28 cellular contexts compared by ENCODE assay signal in the genomic region with DNA sequence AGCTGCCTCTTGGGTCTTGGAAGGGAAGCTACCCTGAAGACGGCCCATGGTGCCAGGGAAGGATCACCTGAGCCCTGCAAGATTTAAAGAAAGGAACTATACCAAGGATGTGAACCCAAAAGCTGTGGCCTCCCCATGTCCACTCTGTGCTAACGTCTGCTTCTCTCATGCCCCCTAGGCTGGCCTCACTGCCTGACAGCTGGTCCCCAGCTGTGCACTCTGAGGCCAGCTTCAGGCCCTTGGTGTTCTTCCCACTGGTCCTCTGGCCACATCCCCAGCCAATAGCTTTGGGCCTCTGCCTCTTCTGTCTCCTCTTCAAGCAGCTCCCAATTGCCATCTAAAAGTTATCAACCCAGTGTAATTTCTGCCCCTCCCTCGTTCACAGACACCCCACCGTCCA. TPM values are rescaled to one million over a fixed set of nuclear protein-coding genes. Genes with fewer than 3 reads are reported as not detected.
"Had no signal": no experiment of that assay in that cellular context is flagged by ENCODE, and none has a peak within 500 bp of the region (broad histone marks: within the 10 kb centered on the region; RNA-seq: fewer than 3 reads in every experiment).

No MANE protein-coding gene starts in this region.

- H3K4me3 ChIP-seq: pancreas, prostate gland, stomach, tibial artery had no signal

- H3K27ac ChIP-seq: brain microvascular endothelial cell, pancreas, stomach, tibial artery had no signal

- H3K36me3 ChIP-seq: brain microvascular endothelial cell, prostate gland had no signal

- ATAC-seq: esophagus mucosa; naive thymus-derived CD4-positive, alpha-beta T cell; pancreas; stimulated activated naive B cell treated with anti-CD40 and anti-IgM and Interleukin-4, amounts not matched to agents 10 μg/mL and 1 μg/mL and 100 μg/mL, for 72 hours; T-helper 17 cell had no signal

- H3K27me3 ChIP-seq: brain microvascular endothelial cell, pancreas had no signal

- H3K9me3 ChIP-seq: pancreas, prostate gland, stomach, tibial artery had no signal

- DNase-seq: activated CD4-positive, alpha-beta memory T cell treated with anti-CD3 and anti-CD28 coated beads for 36 hours; activated CD4-positive, alpha-beta T cell treated with anti-CD3 and anti-CD28 coated beads, Interleukin-2, amount 10 ng/mL, durations not matched to agents 24 days and 14 days; activated CD4-positive, CD25-positive, alpha-beta regulatory T cell treated with anti-CD3 and anti-CD28 coated beads, Interleukin-2, amount 50 U/mL, for 72 hours; activated CD8-positive, alpha-beta memory T cell treated with anti-CD3 and anti-CD28 coated beads, Interleukin-2, amount 50 U/mL, for 4 hours; activated effector memory CD4-positive, alpha-beta T cell treated with anti-CD3 and anti-CD28 coated beads, Interleukin-2, amount 50 U/mL, for 16 hours; activated naive CD4-positive, alpha-beta T cell treated with anti-CD3 and anti-CD28 coated beads for 36 hours; activated naive CD8-positive, alpha-beta T cell treated with anti-CD3 and anti-CD28 coated beads, Interleukin-2, amount 10 ng/mL, durations not matched to agents 7 days and 5 days; activated T-cell treated with anti-CD3 and anti-CD28 coated beads, Interleukin-2, amount 50 U/mL, for 1 hour; amniotic stem cell; brain microvascular endothelial cell; caudate nucleus; foreskin melanocyte; mammary epithelial cell; naive thymus-derived CD4-positive, alpha-beta T cell; pancreas; retina; stimulated activated CD4-positive, alpha-beta T cell treated with anti-CD3 and anti-CD28 coated beads, Interleukin-15, amount 100 ng/mL, for 24 hours; stimulated activated CD4-positive, alpha-beta T cell treated with anti-CD3 and anti-CD28 coated beads, Interleukin-2, amount 100 ng/mL, for 24 hours; stimulated activated naive B cell treated with anti-CD40 and anti-IgM and Interleukin-4, amounts not matched to agents 10 μg/mL and 1 μg/mL and 100 μg/mL, for 72 hours; T-helper 17 cell; T1000 had no signal

RNA-seq across cellular contexts. Expression of a gene that starts 5.2 kb away (rescaled TPM):
- polyA plus RNA-seq: naive thymus-derived CD4-positive, alpha-beta T cell had no signal

RNA-seq across cellular contexts. Expression of a gene that starts 34.3 kb away (rescaled TPM):
- total RNA-seq: activated CD4-positive, alpha-beta memory T cell treated with anti-CD3 and anti-CD28 coated beads for 36 hours; activated CD4-positive, alpha-beta T cell treated with anti-CD3 and anti-CD28 coated beads, Interleukin-2, amount 10 ng/mL, durations not matched to agents 24 days and 14 days; activated CD8-positive, alpha-beta memory T cell treated with anti-CD3 and anti-CD28 coated beads for 36 hours; activated naive CD4-positive, alpha-beta T cell treated with anti-CD3 and anti-CD28 coated beads for 36 hours; activated naive CD8-positive, alpha-beta T cell treated with anti-CD3 and anti-CD28 coated beads, Interleukin-2, amount 10 ng/mL, durations not matched to agents 7 days and 5 days; activated T-helper 1 cell treated with anti-CD3 and anti-CD28 coated beads, Interleukin-12 subunit alpha, Interleukin-12 subunit beta, Interleukin-2, Interleukin-4 antibody, amounts not matched to agents 30 ng/mL and 10 ng/mL and 1 ng/mL, durations not matched to agents 14 hours and 24 hours and 36 hours; mesothelial cell of epicardium; naive thymus-derived CD4-positive, alpha-beta T cell; T-helper 17 cell had no signal
- polyA plus RNA-seq: naive thymus-derived CD4-positive, alpha-beta T cell had no signal
